1 cellular context compared by ENCODE assay signal in genomic region chr9:87579761-87580626, GRCh38.
TF ChIP-seq lines count a peak whose summit lies in the region.

No MANE protein-coding gene starts in this region.

TF ChIP-seq in GM23338, 12 proteins besides CTCF, POLR2A, EP300 and RAD21 (continued from another document):
- no peak for TF ChIP-seq ZNF462 (CRISPR knock-in tag; IDR thresholded peaks at IDR 0.05)
- TF ChIP-seq EZH2 (IDR thresholded peaks at IDR 0.05; ENCODE audit: low read depth, unreplicated experiment) = no peak
- TF ChIP-seq STAT1 (IDR thresholded peaks at IDR 0.05; ENCODE audit: unreplicated experiment) = no peak
- TF ChIP-seq JUNB (IDR thresholded peaks at IDR 0.05; ENCODE audit: unreplicated experiment) = no peak
- TF ChIP-seq NANOG (IDR thresholded peaks at IDR 0.05; ENCODE audit: borderline replicate concordance) = no peak
- TF ChIP-seq ZNF331 (CRISPR knock-in tag; IDR thresholded peaks at IDR 0.05; ENCODE audit: low read depth) = no peak
- TF ChIP-seq POLR2AphosphoS5 (IDR thresholded peaks at IDR 0.05; ENCODE audit: low read depth) = no peak
TF ChIP-seq in GM23338: peak in this region for 0.
